8 cellular contexts compared by ENCODE assay signal in genomic region chr6:37696220-37696840, GRCh38. TPM values are rescaled to one million over a fixed set of nuclear protein-coding genes. Genes with fewer than 3 reads are reported as not detected.
DNase-seq lines count a peak whose midpoint lies in the region; ATAC-seq and TF ChIP-seq lines count a peak whose summit lies in the region.

No MANE protein-coding gene starts in this region.

- H3K9ac ChIP-seq in duodenal mucosa (ENCODE audit: low read depth in 1 of 2, low read length in 2 of 2), result no peak overlapping the region

- H3K9me3 ChIP-seq in WERI-Rb-1 (ENCODE audit: severe bottlenecking), result no peaks in the 10 kb centered on the region
- H3K9me3 ChIP-seq in duodenal mucosa (ENCODE audit: control insufficient read depth in 1 of 2, low read length in 2 of 2), result no peaks in the 10 kb centered on the region
- H3K9me3 ChIP-seq in mononuclear cell (ENCODE audit: low read depth, low read length), result no peaks in the 10 kb centered on the region
- no peaks in the 10 kb centered on the region for H3K9me3 ChIP-seq in upper lobe of left lung

- peaks cover under 1% of the 10 kb centered on the region; the same call in 1 of the 2 replicates for H3K36me3 ChIP-seq in WERI-Rb-1
- no peaks in the 10 kb centered on the region for H3K36me3 ChIP-seq in duodenal mucosa (ENCODE audit: control insufficient read depth in 1 of 2, insufficient read depth in 2 of 2, low read length in 2 of 2)
- H3K36me3 ChIP-seq in upper lobe of left lung, result no peaks in the 10 kb centered on the region

- ATAC-seq in upper lobe of left lung (ENCODE audit: low FRiP score in 2 of 2) (no peak), GM18867 (IDR thresholded peaks at IDR 0.05; ENCODE audit: unreplicated experiment) (no peak)

- H3K27ac ChIP-seq in WERI-Rb-1, result peak overlapping the region; percentile 13; the same call in 1 of the 2 replicates
- H3K27ac ChIP-seq in duodenal mucosa (ENCODE audit: low read depth, low read length), result no peak overlapping the region
- H3K27ac ChIP-seq in upper lobe of left lung, result no peak overlapping the region

- 0 to 1% methylated on average over 5 to 53 of the region's 54 CpGs for WGBS in upper lobe of left lung, 2 donors

- DNase-seq in NCI-H510A treated with DMSO at 0.1 percent for 48 hours (lab: John Stamatoyannopoulos, UW) (peak; percentile 19), NCI-H510A (lab: John Stamatoyannopoulos, UW) (no peak), WERI-Rb-1 (peak; percentile 56), upper lobe of left lung (peak in 1 of 2 donors; percentile 89), occipital lobe (lab: John Stamatoyannopoulos, UW) (no peak)

- H3K27me3 ChIP-seq in WERI-Rb-1 (ENCODE audit: insufficient read depth, low read depth, severe bottlenecking) (peaks cover 10% of the 10 kb centered on the region), duodenal mucosa (ENCODE audit: control insufficient read depth in 1 of 2, insufficient read depth in 2 of 2, low read length in 2 of 2) (peaks cover 34 to 58% of the 10 kb centered on the region in 2 donors), mononuclear cell (ENCODE audit: insufficient read depth, low read length) (peaks cover 69% of the 10 kb centered on the region), upper lobe of left lung (peaks cover 0 to 30% (median 16%) of the 10 kb centered on the region in 4 donors)

- no peak for TF ChIP-seq CTCF in WERI-Rb-1 (IDR thresholded peaks at IDR 0.05; ENCODE audit: low read depth, low read length)
- TF ChIP-seq CTCF in upper lobe of left lung (IDR thresholded peaks at IDR 0.05), result peak in 1 of 6 experiments; percentile 5

- TF ChIP-seq POLR2A in upper lobe of left lung (IDR thresholded peaks at IDR 0.05), result no peak

- H3K4me3 ChIP-seq in WERI-Rb-1 (ENCODE audit: low read depth, low read length), result peak overlapping the region; percentile 79
- peak overlapping the region; percentile 58 to 88 for H3K4me3 ChIP-seq in duodenal mucosa (ENCODE audit: low read depth in 1 of 2, low read length in 2 of 2)
- peak overlapping the region; percentile 42 for H3K4me3 ChIP-seq in mononuclear cell (ENCODE audit: low read length)
- H3K4me3 ChIP-seq in upper lobe of left lung, result peak overlapping the region; percentile 28 to 73 (median 68)

- H3K4me1 ChIP-seq in duodenal mucosa (ENCODE audit: control insufficient read depth in 1 of 2, insufficient read depth in 2 of 2, low read length in 2 of 2) (peaks cover 28 to 37% of the 10 kb centered on the region in 2 donors), mononuclear cell (ENCODE audit: insufficient read depth, low read length) (peaks cover 38% of the 10 kb centered on the region), upper lobe of left lung (peaks cover 25 to 45% (median 31%) of the 10 kb centered on the region in 4 donors)

- TF ChIP-seq EP300 in upper lobe of left lung (IDR thresholded peaks at IDR 0.05), result no peak

RNA-seq across cellular contexts. Expression of gene MDGA1, which starts 1.4 kb away (rescaled TPM):
- total RNA-seq in mononuclear cell (4.1 TPM), upper lobe of left lung (10 to 100 TPM in 2 of 6 donors, 1 to 10 TPM in 4; 3.1 to 19.6 (median 5.8) TPM), occipital lobe (19.8 TPM)

Comparison
In these comparisons a context has a peak if more than half of its experiments do, and no peak if none do; other contexts are left out.
1. DNase-seq: peak in NCI-H510A treated with DMSO at 0.1 percent for 48 hours (single experiment) and WERI-Rb-1 (single experiment); none in NCI-H510A (single experiment) and occipital lobe (single experiment).
2. Peak in every context shown above with its lines, with median percentiles within 50 percentile points of each other: H3K4me3 ChIP-seq.